In the genomic region with DNA sequence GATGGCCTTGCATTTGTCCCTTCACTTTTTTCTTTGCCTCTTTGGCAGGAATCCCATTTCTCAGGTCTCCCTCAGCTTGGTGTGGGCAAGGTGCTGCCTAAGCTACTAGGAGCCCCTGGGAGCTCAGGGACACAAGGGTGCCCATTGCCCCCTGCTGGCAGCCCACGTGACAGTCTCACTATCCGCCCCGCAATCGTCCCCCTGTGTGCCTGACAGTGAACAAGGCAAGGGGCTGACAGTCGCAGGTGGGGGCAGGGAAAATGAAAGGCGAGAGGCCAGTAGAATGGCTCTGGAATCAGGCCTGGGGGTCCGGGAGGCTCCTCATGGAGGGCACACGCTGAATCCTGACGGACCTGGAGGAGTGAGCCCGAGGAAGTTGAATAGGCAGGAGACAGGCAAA, we compare ENCODE assay signal across 11 cellular contexts. TPM values are rescaled to one million over a fixed set of nuclear protein-coding genes. Genes with fewer than 3 reads are reported as not detected.
A peak's percentile ranks its signal among the peaks of the same experiment; 100 is the strongest.
DNase-seq lines count a peak whose midpoint lies in the region; ATAC-seq and TF ChIP-seq lines count a peak whose summit lies in the region.
"Had no signal": no experiment of that assay in that cellular context is flagged by ENCODE, and none has a peak within 500 bp of the region (broad histone marks: within the 10 kb centered on the region; RNA-seq: fewer than 3 reads in every experiment).

No MANE protein-coding gene starts in this region.

- H3K4me3 ChIP-seq in upper lobe of right lung: no peak overlapping the region
- H3K4me3 ChIP-seq: body of pancreas had no signal

- H3K4me1 Mint-ChIP-seq in activated CD4-positive, alpha-beta T cell treated with anti-CD3 and anti-CD28 coated beads, Interleukin-2, amount 10 ng/mL, durations not matched to agents 7 days and 5 days: peaks cover 53% of the 10 kb centered on the region

- H3K27ac Mint-ChIP-seq in activated CD4-positive, alpha-beta T cell treated with anti-CD3 and anti-CD28 coated beads, Interleukin-2, amount 10 ng/mL, durations not matched to agents 7 days and 5 days: peak overlapping the region; percentile 55

- peak; percentile 20 for DNase-seq in stimulated activated CD4-positive, alpha-beta T cell treated with anti-CD3 and anti-CD28 coated beads, Interleukin-4, amount 100 ng/mL, for 1 hour
- no peak for DNase-seq in stimulated activated CD4-positive, alpha-beta T cell treated with anti-CD3 and anti-CD28 coated beads, Interleukin-12 subunit alpha, Interleukin-12 subunit beta, amount 100 ng/mL, for 4 hours
- peak; percentile 22 for DNase-seq in activated CD4-positive, alpha-beta T cell treated with anti-CD3 and anti-CD28 coated beads, Interleukin-2, amount 10 ng/mL, durations not matched to agents 7 days and 5 days
- DNase-seq in foreskin keratinocyte: no peak
- no peak for DNase-seq in upper lobe of right lung

- CTCF ChIA-PET in activated CD4-positive, alpha-beta T cell treated with anti-CD3 and anti-CD28 coated beads, Interleukin-2, amount 10 ng/mL, durations not matched to agents 7 days and 5 days (lab: Charles Lee): interaction anchor here (0.6 to 7.5 kb wide), 33 partner anchors 9 to 396 kb away, joined by 3 to 107 read pairs (median 6); partner anchors contain the start of genes ARAP3, DELE1, NDFIP1 and PCDH1

- no peaks in the 10 kb centered on the region for H3K36me3 ChIP-seq in upper lobe of right lung

- H3K4me3 Mint-ChIP-seq in activated CD4-positive, alpha-beta T cell treated with anti-CD3 and anti-CD28 coated beads, Interleukin-2, amount 10 ng/mL, durations not matched to agents 7 days and 5 days: no peak overlapping the region

- H3K27me3 Mint-ChIP-seq in activated CD4-positive, alpha-beta T cell treated with anti-CD3 and anti-CD28 coated beads, Interleukin-2, amount 10 ng/mL, durations not matched to agents 7 days and 5 days: no peaks in the 10 kb centered on the region

- TF ChIP-seq CTCF in foreskin keratinocyte (conservative IDR thresholded peaks at IDR 0.05) (peak; percentile 47), upper lobe of right lung (IDR thresholded peaks at IDR 0.05) (peak; percentile 28)

- no peaks in the 10 kb centered on the region for H3K27me3 ChIP-seq in foreskin keratinocyte
- H3K27me3 ChIP-seq in upper lobe of right lung: no peaks in the 10 kb centered on the region
- H3K27me3 ChIP-seq: body of pancreas had no signal

- POLR2A ChIA-PET in activated CD4-positive, alpha-beta T cell treated with anti-CD3 and anti-CD28 coated beads, Interleukin-2, amount 10 ng/mL, durations not matched to agents 7 days and 5 days (lab: Charles Lee): interaction anchor here (1.1 to 2.2 kb wide), 2 partner anchors 9 to 267 kb away, joined by 3 to 13 read pairs; partner anchors contain the start of gene RNF14

- H3K9me3 Mint-ChIP-seq in activated CD4-positive, alpha-beta T cell treated with anti-CD3 and anti-CD28 coated beads, Interleukin-2, amount 10 ng/mL, durations not matched to agents 7 days and 5 days: no peaks in the 10 kb centered on the region
- H3K9me3 Mint-ChIP-seq: naive B cell had no signal

- ATAC-seq in foreskin keratinocyte (no peak), upper lobe of right lung (no peak), HG02759 (IDR thresholded peaks at IDR 0.05; ENCODE audit: unreplicated experiment) (no peak), GM21528 (IDR thresholded peaks at IDR 0.05; ENCODE audit: low FRiP score, unreplicated experiment) (no peak), HG02981 (IDR thresholded peaks at IDR 0.05; ENCODE audit: unreplicated experiment) (no peak)

- H3K27ac ChIP-seq in foreskin keratinocyte: no peak overlapping the region
- H3K27ac ChIP-seq in upper lobe of right lung: peak overlapping the region; percentile 13
- H3K27ac ChIP-seq: body of pancreas, RWPE1 had no signal

- H3K4me1 ChIP-seq in foreskin keratinocyte (peaks cover 3% of the 10 kb centered on the region), upper lobe of right lung (peaks cover 20% of the 10 kb centered on the region)
- H3K4me1 ChIP-seq: body of pancreas had no signal

- H3K36me3 Mint-ChIP-seq in activated CD4-positive, alpha-beta T cell treated with anti-CD3 and anti-CD28 coated beads, Interleukin-2, amount 10 ng/mL, durations not matched to agents 7 days and 5 days (ENCODE audit: low read depth): no peaks in the 10 kb centered on the region
- H3K36me3 Mint-ChIP-seq: naive B cell had no signal

- H3K9me3 ChIP-seq in upper lobe of right lung: no peaks in the 10 kb centered on the region
- H3K9me3 ChIP-seq: body of pancreas had no signal

- intact Hi-C loops in upper lobe of right lung (cut with DNase I): loop anchor here (5.0 kb wide), 2 partner anchors 83 to 268 kb away; partner anchors contain the start of gene PCDH1

RNA-seq across cellular contexts. Expression of gene PCDH12, which starts 2.0 kb away (rescaled TPM):
- under 1 TPM; 0.73 to 0.82 TPM for total RNA-seq in activated CD4-positive, alpha-beta T cell treated with anti-CD3 and anti-CD28 coated beads, Interleukin-2, amount 10 ng/mL, durations not matched to agents 7 days and 5 days
- total RNA-seq in foreskin keratinocyte (0.03 and 0.07 TPM in 2 replicates), upper lobe of right lung (17.0 TPM)
- 0.01 and 0.02 TPM in 2 replicates for polyA plus RNA-seq in foreskin keratinocyte

RNA-seq across cellular contexts. Expression of gene RNF14, which starts 8.9 kb away (rescaled TPM):
- 10 to 100 TPM; 28.8 to 33.7 TPM for total RNA-seq in activated CD4-positive, alpha-beta T cell treated with anti-CD3 and anti-CD28 coated beads, Interleukin-2, amount 10 ng/mL, durations not matched to agents 7 days and 5 days
- 55.1 and 57.0 TPM in 2 replicates for total RNA-seq in foreskin keratinocyte
- 19.8 and 23.4 TPM in 2 replicates for polyA plus RNA-seq in foreskin keratinocyte
- 51.6 TPM for total RNA-seq in upper lobe of right lung

RNA-seq across cellular contexts. Expression of gene DELE1, which starts 36.3 kb away (rescaled TPM):
- total RNA-seq in activated CD4-positive, alpha-beta T cell treated with anti-CD3 and anti-CD28 coated beads, Interleukin-2, amount 10 ng/mL, durations not matched to agents 7 days and 5 days: 10 to 100 TPM; 71.5 to 72.1 TPM
- 39.2 and 44.1 TPM in 2 replicates for total RNA-seq in foreskin keratinocyte
- 26.3 and 30.0 TPM in 2 replicates for polyA plus RNA-seq in foreskin keratinocyte
- 83.3 TPM for total RNA-seq in upper lobe of right lung

RNA-seq across cellular contexts. Expression of gene GNPDA1, which starts 52.8 kb away (rescaled TPM):
- 10 to 100 TPM; 34.4 to 36.1 TPM for total RNA-seq in activated CD4-positive, alpha-beta T cell treated with anti-CD3 and anti-CD28 coated beads, Interleukin-2, amount 10 ng/mL, durations not matched to agents 7 days and 5 days
- total RNA-seq in foreskin keratinocyte: 37.2 and 38.1 TPM in 2 replicates
- polyA plus RNA-seq in foreskin keratinocyte: 25.3 and 31.3 TPM in 2 replicates
- 36.2 TPM for total RNA-seq in upper lobe of right lung

Comparison
In these comparisons a context has a peak if more than half of its experiments do, and no peak if none do; other contexts are left out.
1. DNase-seq: peak in stimulated activated CD4-positive, alpha-beta T cell treated with anti-CD3 and anti-CD28 coated beads, Interleukin-4, amount 100 ng/mL, for 1 hour (single experiment) and activated CD4-positive, alpha-beta T cell treated with anti-CD3 and anti-CD28 coated beads, Interleukin-2, amount 10 ng/mL, durations not matched to agents 7 days and 5 days (single experiment); none in stimulated activated CD4-positive, alpha-beta T cell treated with anti-CD3 and anti-CD28 coated beads, Interleukin-12 subunit alpha, Interleukin-12 subunit beta, amount 100 ng/mL, for 4 hours (single experiment), foreskin keratinocyte (0 of 2) and upper lobe of right lung (single experiment).